6 cellular contexts compared by ENCODE assay signal in the genomic region with DNA sequence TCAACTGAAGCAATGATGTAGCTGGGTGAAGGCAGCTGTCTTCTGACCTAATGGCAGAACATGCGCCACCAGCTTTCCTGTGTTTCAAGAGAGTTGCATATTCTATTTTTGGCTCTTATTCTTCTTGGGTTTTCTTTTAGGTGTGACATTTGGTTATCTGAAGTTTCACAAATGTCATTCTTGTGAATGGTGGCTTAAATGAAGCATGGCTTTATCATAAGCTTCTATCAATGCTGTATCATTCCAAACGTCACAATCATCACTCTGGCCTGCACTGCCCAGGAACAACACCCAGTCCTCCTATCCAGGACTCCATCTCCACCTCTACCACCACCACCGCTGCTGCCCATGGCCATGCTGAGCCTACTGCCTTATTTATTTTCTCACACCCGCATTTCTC.
"Had no signal": no experiment of that assay in that cellular context is flagged by ENCODE, and none has a peak within 500 bp of the region (broad histone marks: within the 10 kb centered on the region; RNA-seq: fewer than 3 reads in every experiment).

No MANE protein-coding gene starts in this region.

- H3K9me3 Mint-ChIP-seq: GM23338, H9, HFFc6 had no signal

- H3K27ac Mint-ChIP-seq: GM23338, H9, HFFc6 had no signal

- H3K4me3 Mint-ChIP-seq: GM23338, H9, HFFc6 had no signal

- DNase-seq: H9, HFFc6, IMR-90, KBM-7 had no signal

- H3K4me1 Mint-ChIP-seq: GM23338, H9 had no signal

- H3K4me3 ChIP-seq: GM23338 had no signal

- H3K4me2 ChIP-seq: GM23338 had no signal

- ATAC-seq: GM23338, HCT116 had no signal

- H2AFZ ChIP-seq: GM23338 had no signal
